ENCODE assay signal across 31 cellular contexts in genomic region chr12:103793046-103793445, GRCh38.
"Had no signal": no experiment of that assay in that cellular context is flagged by ENCODE, and none has a peak within 500 bp of the region (broad histone marks: within the 10 kb centered on the region; RNA-seq: fewer than 3 reads in every experiment).

No MANE protein-coding gene starts in this region.

- H3K4me1 Mint-ChIP-seq: activated CD4-positive, alpha-beta T cell treated with anti-CD3 and anti-CD28 coated beads for 36 hours; activated CD4-positive, alpha-beta T cell treated with anti-CD3 and anti-CD28 coated beads, Interleukin-2, amount 10 ng/mL, durations not matched to agents 24 days and 14 days; T-cell had no signal

- DNase-seq: activated CD4-positive, alpha-beta memory T cell treated with anti-CD3 and anti-CD28 coated beads for 36 hours; activated CD4-positive, alpha-beta T cell treated with anti-CD3 and anti-CD28 coated beads for 36 hours; activated CD4-positive, alpha-beta T cell treated with anti-CD3 and anti-CD28 coated beads, Interleukin-2, amount 10 ng/mL, durations not matched to agents 24 days and 14 days; activated CD4-positive, CD25-positive, alpha-beta regulatory T cell; activated CD4-positive, CD25-positive, alpha-beta regulatory T cell treated with anti-CD3 and anti-CD28 coated beads, Interleukin-2, amount 50 U/mL, for 72 hours; activated CD8-positive, alpha-beta memory T cell treated with anti-CD3 and anti-CD28 coated beads, Interleukin-2, amount 50 U/mL, for 48 hours; activated CD8-positive, alpha-beta T cell treated with anti-CD3 and anti-CD28 coated beads, Interleukin-2, amount 10 ng/mL, durations not matched to agents 7 days and 5 days; activated gamma-delta T cell treated with Interleukin-2 at 50 U/mL for 16 hours; activated naive CD4-positive, alpha-beta T cell treated with anti-CD3 and anti-CD28 coated beads, Interleukin-2, amount 50 U/mL, for 16 hours; activated naive CD4-positive, alpha-beta T cell treated with Interleukin-2 at 50 U/mL for 16 hours; activated T-cell treated with anti-CD3 and anti-CD28 coated beads for 4 hours; activated T-cell treated with anti-CD3 and anti-CD28 coated beads, Interleukin-2, amount 50 U/mL, for 24 hours; activated T-cell treated with anti-CD3 and anti-CD28 coated beads, Interleukin-2, amount 50 U/mL, for 72 hours; amniotic stem cell; anterior cingulate cortex; brain microvascular endothelial cell; caudate nucleus; cortex of kidney; dermis blood vessel endothelial cell; effector CD4-positive, alpha-beta T cell; effector memory CD8-positive, alpha-beta T cell; foreskin fibroblast; heart left ventricle; T-cell; T1000 had no signal

- H3K9me3 ChIP-seq: heart left ventricle had no signal

- H3K9me3 Mint-ChIP-seq: activated CD4-positive, alpha-beta memory T cell treated with anti-CD3 and anti-CD28 coated beads for 36 hours; activated CD4-positive, alpha-beta T cell treated with anti-CD3 and anti-CD28 coated beads, Interleukin-2, amount 10 ng/mL, durations not matched to agents 24 days and 14 days; activated T-cell treated with anti-CD3 and anti-CD28 coated beads, Interleukin-2, amount 50 U/mL, for 24 hours; activated T-cell treated with anti-CD3 and anti-CD28 coated beads, Interleukin-2, amount 50 U/mL, for 72 hours; effector memory CD8-positive, alpha-beta T cell; T-cell; T-helper 1 cell treated with Interleukin-12 subunit alpha and Interleukin-12 subunit beta and Interleukin-4 antibody, amounts not matched to agents 30 μg/mL and 1 μg/mL, for 36 hours had no signal

- H3K4me3 Mint-ChIP-seq: activated CD4-positive, alpha-beta memory T cell treated with anti-CD3 and anti-CD28 coated beads for 36 hours; activated CD4-positive, alpha-beta T cell treated with anti-CD3 and anti-CD28 coated beads for 36 hours; activated CD4-positive, alpha-beta T cell treated with anti-CD3 and anti-CD28 coated beads, Interleukin-2, amount 10 ng/mL, durations not matched to agents 24 days and 14 days; activated CD8-positive, alpha-beta T cell treated with anti-CD3 and anti-CD28 coated beads, Interleukin-2, amount 10 ng/mL, durations not matched to agents 7 days and 5 days; activated naive CD8-positive, alpha-beta T cell; activated T-cell treated with anti-CD3 and anti-CD28 coated beads, Interleukin-2, amount 50 U/mL, for 24 hours; activated T-cell treated with anti-CD3 and anti-CD28 coated beads, Interleukin-2, amount 50 U/mL, for 72 hours; effector memory CD8-positive, alpha-beta T cell; T-cell; T-helper 1 cell treated with Interleukin-12 subunit alpha and Interleukin-12 subunit beta and Interleukin-4 antibody, amounts not matched to agents 30 μg/mL and 1 μg/mL, for 36 hours had no signal

- H3K27ac ChIP-seq: brain microvascular endothelial cell, epithelial cell of prostate had no signal

- H3K4me3 ChIP-seq: heart left ventricle had no signal

- H3K27me3 ChIP-seq: brain microvascular endothelial cell, heart left ventricle had no signal

- H3K27me3 Mint-ChIP-seq: activated CD4-positive, alpha-beta memory T cell treated with anti-CD3 and anti-CD28 coated beads for 36 hours; activated CD4-positive, alpha-beta T cell treated with anti-CD3 and anti-CD28 coated beads for 36 hours; activated CD4-positive, alpha-beta T cell treated with anti-CD3 and anti-CD28 coated beads, Interleukin-2, amount 10 ng/mL, durations not matched to agents 24 days and 14 days; activated naive CD8-positive, alpha-beta T cell; activated T-cell treated with anti-CD3 and anti-CD28 coated beads, Interleukin-2, amount 50 U/mL, for 24 hours; effector memory CD8-positive, alpha-beta T cell; T-cell had no signal

- ATAC-seq: activated CD4-positive, alpha-beta T cell treated with anti-CD3 and anti-CD28 coated beads for 36 hours; activated CD8-positive, alpha-beta T cell treated with anti-CD3 and anti-CD28 coated beads, Interleukin-2, amount 10 ng/mL, durations not matched to agents 7 days and 5 days; activated T-cell treated with anti-CD3 and anti-CD28 coated beads, Interleukin-2, amount 50 U/mL, for 72 hours; effector memory CD8-positive, alpha-beta T cell; heart left ventricle; T-cell had no signal

- FAIRE-seq: astrocyte, colon, frontal cortex had no signal

- H3K27ac Mint-ChIP-seq: activated CD4-positive, alpha-beta memory T cell treated with anti-CD3 and anti-CD28 coated beads for 36 hours; activated CD4-positive, alpha-beta T cell treated with anti-CD3 and anti-CD28 coated beads for 36 hours; activated CD4-positive, alpha-beta T cell treated with anti-CD3 and anti-CD28 coated beads, Interleukin-2, amount 10 ng/mL, durations not matched to agents 24 days and 14 days; activated CD8-positive, alpha-beta T cell treated with anti-CD3 and anti-CD28 coated beads, Interleukin-2, amount 10 ng/mL, durations not matched to agents 7 days and 5 days; activated naive CD8-positive, alpha-beta T cell; activated T-cell treated with anti-CD3 and anti-CD28 coated beads, Interleukin-2, amount 50 U/mL, for 24 hours; activated T-cell treated with anti-CD3 and anti-CD28 coated beads, Interleukin-2, amount 50 U/mL, for 72 hours; effector memory CD8-positive, alpha-beta T cell; T-cell; T-helper 1 cell treated with Interleukin-12 subunit alpha and Interleukin-12 subunit beta and Interleukin-4 antibody, amounts not matched to agents 30 μg/mL and 1 μg/mL, for 36 hours had no signal
